1 cellular context compared by ENCODE assay signal in the genomic region with DNA sequence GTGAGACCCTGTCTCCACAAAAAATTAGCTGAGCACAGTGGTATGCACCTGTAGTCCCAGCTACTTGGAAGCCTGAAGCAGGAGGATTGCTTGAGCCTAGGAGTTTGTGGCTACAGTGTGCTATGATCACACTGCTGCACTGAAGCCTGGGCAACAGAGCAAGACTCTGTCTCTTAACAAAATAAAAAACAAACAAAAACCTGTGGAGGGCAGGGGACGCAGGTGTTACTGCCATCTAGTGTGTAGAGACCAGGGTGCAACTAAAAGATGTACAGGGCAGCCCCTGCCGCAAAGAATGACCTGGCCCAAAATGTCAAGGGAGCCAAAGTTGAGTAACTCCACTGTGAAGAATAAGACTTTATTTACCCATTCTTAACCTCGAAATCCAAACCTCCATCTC.
TF ChIP-seq lines count a peak whose summit lies in the region.

No MANE protein-coding gene starts in this region.

TF ChIP-seq in H1, 55 proteins besides CTCF, POLR2A, EP300 and RAD21:
- no peak for TF ChIP-seq SUZ12 (IDR thresholded peaks at IDR 0.05; ENCODE audit: low read length)
- no peak for TF ChIP-seq ZNF274 (IDR thresholded peaks at IDR 0.05; ENCODE audit: borderline replicate concordance, extremely low read depth, low read length)
- no peak for TF ChIP-seq RFX5 (IDR thresholded peaks at IDR 0.05; ENCODE audit: borderline replicate concordance, low read depth, low read length)
- TF ChIP-seq FOSL1 (IDR thresholded peaks at IDR 0.05; ENCODE audit: insufficient read depth, low read depth, low read length), result no peak
- no peak for TF ChIP-seq EZH2 (IDR thresholded peaks at IDR 0.05; ENCODE audit: low read depth, low read length, severe bottlenecking)
- no peak for TF ChIP-seq GTF2F1 (IDR thresholded peaks at IDR 0.05; ENCODE audit: borderline replicate concordance, low read depth, low read length)
- TF ChIP-seq CREB1 (IDR thresholded peaks at IDR 0.05), result no peak
- TF ChIP-seq BRCA1 (IDR thresholded peaks at IDR 0.05; ENCODE audit: low read depth, low read length), result no peak
- no peak for TF ChIP-seq TEAD4 (IDR thresholded peaks at IDR 0.05; ENCODE audit: low read depth, low read length)
- TF ChIP-seq JUND (IDR thresholded peaks at IDR 0.05; ENCODE audit: low read length), result no peak
- no peak for TF ChIP-seq RNF2 (IDR thresholded peaks at IDR 0.05; ENCODE audit: borderline replicate concordance, low read depth, low read length, missing control alignments, poor library complexity, severe bottlenecking)
- TF ChIP-seq GABPA (IDR thresholded peaks at IDR 0.05; ENCODE audit: borderline replicate concordance, insufficient read depth, low read length), result no peak
- no peak for TF ChIP-seq KDM5A (IDR thresholded peaks at IDR 0.05; ENCODE audit: low read length)
- TF ChIP-seq TAF1 (IDR thresholded peaks at IDR 0.05; ENCODE audit: low read depth, low read length), result no peak
- no peak for TF ChIP-seq SIX5 (IDR thresholded peaks at IDR 0.05; ENCODE audit: low read depth, low read length)
- TF ChIP-seq TCF12 (IDR thresholded peaks at IDR 0.05; ENCODE audit: low read depth, low read length), result no peak
- TF ChIP-seq, protein P1, sequence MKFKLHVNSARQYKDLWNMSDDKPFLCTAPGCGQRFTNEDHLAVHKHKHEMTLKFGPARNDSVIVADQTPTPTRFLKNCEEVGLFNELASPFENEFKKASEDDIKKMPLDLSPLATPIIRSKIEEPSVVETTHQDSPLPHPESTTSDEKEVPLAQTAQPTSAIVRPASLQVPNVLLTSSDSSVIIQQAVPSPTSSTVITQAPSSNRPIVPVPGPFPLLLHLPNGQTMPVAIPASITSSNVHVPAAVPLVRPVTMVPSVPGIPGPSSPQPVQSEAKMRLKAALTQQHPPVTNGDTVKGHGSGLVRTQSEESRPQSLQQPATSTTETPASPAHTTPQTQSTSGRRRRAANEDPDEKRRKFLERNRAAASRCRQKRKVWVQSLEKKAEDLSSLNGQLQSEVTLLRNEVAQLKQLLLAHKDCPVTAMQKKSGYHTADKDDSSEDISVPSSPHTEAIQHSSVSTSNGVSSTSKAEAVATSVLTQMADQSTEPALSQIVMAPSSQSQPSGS (IDR thresholded peaks at IDR 0.05; ENCODE audit: low read length), result no peak
- TF ChIP-seq SIRT6 (IDR thresholded peaks at IDR 0.05; ENCODE audit: low read length), result no peak
- TF ChIP-seq BACH1 (IDR thresholded peaks at IDR 0.05; ENCODE audit: low read length), result no peak
- TF ChIP-seq MAFK (IDR thresholded peaks at IDR 0.05; ENCODE audit: low read depth, low read length), result no peak
